ENCODE assay signal across 2 cellular contexts in genomic region chr4:114265342-114265741, GRCh38.
TF ChIP-seq lines count a peak whose summit lies in the region.

No MANE protein-coding gene starts in this region.

TF ChIP-seq in SK-N-SH, 30 proteins besides CTCF, POLR2A, EP300 and RAD21 (continued from another document):
- TF ChIP-seq ZBTB33 (IDR thresholded peaks at IDR 0.05; ENCODE audit: borderline replicate concordance, low read depth) = no peak
- TF ChIP-seq GABPA (IDR thresholded peaks at IDR 0.05; ENCODE audit: low read depth) = no peak
- TF ChIP-seq USF1 (IDR thresholded peaks at IDR 0.05; ENCODE audit: borderline replicate concordance, low read depth) = no peak
- no peak for TF ChIP-seq ELF1 (IDR thresholded peaks at IDR 0.05)
- no peak for TF ChIP-seq MEF2A (IDR thresholded peaks at IDR 0.05; ENCODE audit: borderline replicate concordance, low read depth)
- no peak for TF ChIP-seq USF2 (IDR thresholded peaks at IDR 0.05; ENCODE audit: borderline replicate concordance, low read depth, low read length)
- no peak for TF ChIP-seq FOXJ3 (CRISPR knock-in tag; IDR thresholded peaks at IDR 0.05)
- TF ChIP-seq FOXM1 (IDR thresholded peaks at IDR 0.05; ENCODE audit: low read depth) = no peak
- no peak for TF ChIP-seq NFIC (IDR thresholded peaks at IDR 0.05; ENCODE audit: borderline replicate concordance)
- TF ChIP-seq PBX3 (IDR thresholded peaks at IDR 0.05) = no peak
- no peak for TF ChIP-seq TAF1 (IDR thresholded peaks at IDR 0.05; ENCODE audit: borderline replicate concordance, low read depth, low read length)

TF ChIP-seq in SK-N-SH treated with all-trans-retinoic acid at 6 μM for 48 hours, 23 proteins besides CTCF, POLR2A, EP300 and RAD21 (continued from another document):
- TF ChIP-seq, protein P1, sequence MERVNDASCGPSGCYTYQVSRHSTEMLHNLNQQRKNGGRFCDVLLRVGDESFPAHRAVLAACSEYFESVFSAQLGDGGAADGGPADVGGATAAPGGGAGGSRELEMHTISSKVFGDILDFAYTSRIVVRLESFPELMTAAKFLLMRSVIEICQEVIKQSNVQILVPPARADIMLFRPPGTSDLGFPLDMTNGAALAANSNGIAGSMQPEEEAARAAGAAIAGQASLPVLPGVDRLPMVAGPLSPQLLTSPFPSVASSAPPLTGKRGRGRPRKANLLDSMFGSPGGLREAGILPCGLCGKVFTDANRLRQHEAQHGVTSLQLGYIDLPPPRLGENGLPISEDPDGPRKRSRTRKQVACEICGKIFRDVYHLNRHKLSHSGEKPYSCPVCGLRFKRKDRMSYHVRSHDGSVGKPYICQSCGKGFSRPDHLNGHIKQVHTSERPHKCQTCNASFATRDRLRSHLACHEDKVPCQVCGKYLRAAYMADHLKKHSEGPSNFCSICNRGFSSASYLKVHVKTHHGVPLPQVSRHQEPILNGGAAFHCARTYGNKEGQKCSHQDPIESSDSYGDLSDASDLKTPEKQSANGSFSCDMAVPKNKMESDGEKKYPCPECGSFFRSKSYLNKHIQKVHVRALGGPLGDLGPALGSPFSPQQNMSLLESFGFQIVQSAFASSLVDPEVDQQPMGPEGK (CRISPR knock-in tag; IDR thresholded peaks at IDR 0.05; ENCODE audit: borderline replicate concordance) = no peak
- no peak for TF ChIP-seq ZNF565 (CRISPR knock-in tag; conservative IDR thresholded peaks at IDR 0.05; ENCODE audit: low read depth)
- TF ChIP-seq CSRNP3 (CRISPR knock-in tag; IDR thresholded peaks at IDR 0.05) = no peak
- TF ChIP-seq PPARA (CRISPR knock-in tag; IDR thresholded peaks at IDR 0.05; ENCODE audit: borderline replicate concordance) = no peak
- no peak for TF ChIP-seq TOX (CRISPR knock-in tag; IDR thresholded peaks at IDR 0.05; ENCODE audit: borderline replicate concordance)
- TF ChIP-seq ISL1 (CRISPR knock-in tag; IDR thresholded peaks at IDR 0.05) = no peak
- TF ChIP-seq ESRRG (CRISPR knock-in tag; IDR thresholded peaks at IDR 0.05) = no peak
- no peak for TF ChIP-seq SNAI2 (CRISPR knock-in tag; IDR thresholded peaks at IDR 0.05)
- no peak for TF ChIP-seq ZNF8 (CRISPR knock-in tag; IDR thresholded peaks at IDR 0.05)
- TF ChIP-seq ZC3H10 (CRISPR knock-in tag; IDR thresholded peaks at IDR 0.05) = no peak
- no peak for TF ChIP-seq CREB5 (CRISPR knock-in tag; IDR thresholded peaks at IDR 0.05; ENCODE audit: low read depth)
- TF ChIP-seq, protein P2, sequence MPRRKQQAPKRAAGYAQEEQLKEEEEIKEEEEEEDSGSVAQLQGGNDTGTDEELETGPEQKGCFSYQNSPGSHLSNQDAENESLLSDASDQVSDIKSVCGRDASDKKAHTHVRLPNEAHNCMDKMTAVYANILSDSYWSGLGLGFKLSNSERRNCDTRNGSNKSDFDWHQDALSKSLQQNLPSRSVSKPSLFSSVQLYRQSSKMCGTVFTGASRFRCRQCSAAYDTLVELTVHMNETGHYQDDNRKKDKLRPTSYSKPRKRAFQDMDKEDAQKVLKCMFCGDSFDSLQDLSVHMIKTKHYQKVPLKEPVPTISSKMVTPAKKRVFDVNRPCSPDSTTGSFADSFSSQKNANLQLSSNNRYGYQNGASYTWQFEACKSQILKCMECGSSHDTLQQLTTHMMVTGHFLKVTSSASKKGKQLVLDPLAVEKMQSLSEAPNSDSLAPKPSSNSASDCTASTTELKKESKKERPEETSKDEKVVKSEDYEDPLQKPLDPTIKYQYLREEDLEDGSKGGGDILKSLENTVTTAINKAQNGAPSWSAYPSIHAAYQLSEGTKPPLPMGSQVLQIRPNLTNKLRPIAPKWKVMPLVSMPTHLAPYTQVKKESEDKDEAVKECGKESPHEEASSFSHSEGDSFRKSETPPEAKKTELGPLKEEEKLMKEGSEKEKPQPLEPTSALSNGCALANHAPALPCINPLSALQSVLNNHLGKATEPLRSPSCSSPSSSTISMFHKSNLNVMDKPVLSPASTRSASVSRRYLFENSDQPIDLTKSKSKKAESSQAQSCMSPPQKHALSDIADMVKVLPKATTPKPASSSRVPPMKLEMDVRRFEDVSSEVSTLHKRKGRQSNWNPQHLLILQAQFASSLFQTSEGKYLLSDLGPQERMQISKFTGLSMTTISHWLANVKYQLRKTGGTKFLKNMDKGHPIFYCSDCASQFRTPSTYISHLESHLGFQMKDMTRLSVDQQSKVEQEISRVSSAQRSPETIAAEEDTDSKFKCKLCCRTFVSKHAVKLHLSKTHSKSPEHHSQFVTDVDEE (CRISPR knock-in tag; IDR thresholded peaks at IDR 0.05) = no peak
- TF ChIP-seq RARB (CRISPR knock-in tag; IDR thresholded peaks at IDR 0.05) = no peak
- TF ChIP-seq ZFP30 (CRISPR knock-in tag; IDR thresholded peaks at IDR 0.05) = no peak
